Comparison of ENCODE assay signal across 22 cellular contexts in the genomic region with DNA sequence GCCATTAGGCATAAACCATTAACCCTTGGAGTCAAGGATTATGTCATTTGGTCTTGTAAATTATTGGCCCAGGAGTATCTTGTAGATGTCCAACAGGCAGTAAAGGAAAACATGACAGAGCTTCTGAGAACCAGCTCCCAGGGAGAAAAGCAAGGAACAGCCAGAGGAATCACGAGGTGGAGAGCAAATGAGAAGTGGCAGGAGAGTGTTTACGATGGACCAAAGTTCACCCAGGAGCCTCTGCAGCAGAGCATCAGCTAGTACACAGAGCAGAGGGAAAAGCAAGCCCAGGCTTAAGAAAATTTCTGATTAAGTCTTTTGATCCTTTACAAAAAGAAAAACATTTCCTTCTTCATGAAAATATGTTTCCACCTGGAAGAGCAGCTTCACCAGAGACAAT.
"Had no signal": no experiment of that assay in that cellular context is flagged by ENCODE, and none has a peak within 500 bp of the region (broad histone marks: within the 10 kb centered on the region; RNA-seq: fewer than 3 reads in every experiment).

No MANE protein-coding gene starts in this region.

- H3K9me3 ChIP-seq: gastrocnemius medialis, lower lobe of right lung, pancreas, thoracic aorta, transverse colon, upper lobe of right lung, uterus had no signal

- H3K27me3 ChIP-seq: dorsolateral prefrontal cortex, gastrocnemius medialis, heart left ventricle, pancreas, transverse colon, upper lobe of right lung, uterus had no signal

- DNase-seq: dorsolateral prefrontal cortex; effector CD4-positive, alpha-beta T cell; foreskin fibroblast; gastrocnemius medialis; heart left ventricle; hippocampal formation; left cardiac atrium; left ventricle myocardium superior; lower lobe of right lung; natural killer cell; occipital lobe; pancreas; right cardiac atrium; stimulated activated CD4-positive, alpha-beta T cell treated with anti-CD3 and anti-CD28 coated beads, Interleukin-15, amount 100 ng/mL, for 24 hours; stimulated activated CD4-positive, alpha-beta T cell treated with anti-CD3 and anti-CD28 coated beads, Interleukin-2, amount 100 ng/mL, for 48 hours; stimulated activated naive B cell treated with anti-CD40 and anti-IgM and Interleukin-4, amounts not matched to agents 10 μg/mL and 1 μg/mL and 100 μg/mL, for 72 hours; transverse colon; upper lobe of right lung; uterus had no signal

- H3K27ac ChIP-seq: dorsolateral prefrontal cortex, gastrocnemius medialis, heart left ventricle, lower lobe of right lung, pancreas, skin epidermis, thoracic aorta, transverse colon, upper lobe of right lung, uterus had no signal

- H3K36me3 ChIP-seq: gastrocnemius medialis, heart left ventricle, lower lobe of right lung, pancreas, thoracic aorta, transverse colon, upper lobe of right lung, uterus had no signal

- H3K4me3 ChIP-seq: dorsolateral prefrontal cortex, gastrocnemius medialis, heart left ventricle, lower lobe of right lung, pancreas, skin epidermis, thoracic aorta, transverse colon, upper lobe of right lung, uterus had no signal

- H3K4me1 ChIP-seq: gastrocnemius medialis, heart left ventricle, lower lobe of right lung, pancreas, transverse colon, upper lobe of right lung, uterus had no signal

- ATAC-seq: esophagus mucosa; gastrocnemius medialis; heart left ventricle; left cardiac atrium; left ventricle myocardium superior; lower lobe of right lung; natural killer cell; pancreas; right cardiac atrium; stimulated activated naive B cell treated with anti-CD40 and anti-IgM and Interleukin-4, amounts not matched to agents 10 μg/mL and 1 μg/mL and 100 μg/mL, for 72 hours; upper lobe of right lung had no signal
